Comparison of ENCODE assay signal across 8 cellular contexts in the genomic region with DNA sequence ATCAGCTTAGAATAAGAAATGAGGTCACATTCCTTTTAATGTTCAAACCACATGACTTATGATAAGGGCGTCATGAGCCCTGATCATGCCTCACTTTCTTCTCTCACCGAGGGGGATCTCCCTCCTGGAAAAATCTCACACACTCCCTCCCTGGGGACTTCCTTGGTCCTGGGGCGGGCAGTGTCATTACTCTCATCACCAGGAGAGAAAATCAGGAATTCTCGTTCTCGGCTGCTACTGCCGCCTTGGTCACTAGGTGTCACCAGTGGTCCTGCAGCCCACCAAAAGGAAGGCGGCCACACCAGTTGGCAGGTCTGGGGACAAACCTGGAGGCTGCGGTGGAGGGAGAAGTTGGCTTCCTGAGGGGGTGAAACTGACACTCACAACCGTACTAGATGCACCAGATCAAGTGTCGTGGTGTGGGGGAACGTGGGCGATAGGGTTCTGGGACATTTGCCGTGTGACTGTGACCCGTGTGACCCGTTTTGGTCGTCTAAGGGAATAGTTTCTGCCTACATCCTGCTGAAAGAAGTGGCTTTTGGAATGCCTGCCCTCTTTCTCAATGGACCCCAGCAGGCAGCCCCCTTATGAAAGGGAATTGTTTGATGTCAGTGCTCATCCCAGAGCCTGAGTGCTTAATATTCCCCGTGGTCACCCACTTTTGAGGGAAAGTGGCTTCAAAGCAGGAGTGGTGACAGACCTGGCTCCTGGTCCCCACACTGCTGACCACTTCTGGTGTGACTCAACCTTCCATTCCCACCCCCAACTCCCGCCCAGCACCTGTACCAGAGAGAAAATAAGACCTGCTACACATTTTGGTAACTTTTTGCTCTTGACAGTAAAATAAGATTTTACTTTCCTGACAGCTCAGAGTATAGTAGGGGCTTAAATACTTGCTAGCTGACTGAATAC.
DNase-seq lines count a peak whose midpoint lies in the region; ATAC-seq lines count a peak whose summit lies in the region.

No MANE protein-coding gene starts in this region.

- DNase-seq in Ammon's horn (ENCODE audit: low spot score): peak; percentile 90
- DNase-seq in NCI-H446 treated with DMSO at 0.1 percent for 48 hours (lab: John Stamatoyannopoulos, UW): peak; percentile 54
- DNase-seq in activated CD8-positive, alpha-beta memory T cell treated with anti-CD3 and anti-CD28 coated beads for 48 hours (ENCODE audit: low read depth in 2 of 3, low spot score in 2 of 3): peak; percentile 23 to 36 (median 26)
- DNase-seq in epidermal melanocyte (ENCODE audit: insufficient read length, low spot score): peak; percentile 48
- DNase-seq in midbrain (lab: John Stamatoyannopoulos, UW): peak; percentile 78

- H3K4me1 Mint-ChIP-seq in stimulated activated naive CD8-positive, alpha-beta T cell treated with anti-CD3 and anti-CD28 coated beads, Interleukin-15, Interleukin-2, amounts not matched to agents 100 ng/mL and 50 ng/mL, for 24 hours (ENCODE audit: low read depth): peaks cover 15% of the 10 kb centered on the region

- H3K27me3 Mint-ChIP-seq in stimulated activated naive CD8-positive, alpha-beta T cell treated with anti-CD3 and anti-CD28 coated beads, Interleukin-15, Interleukin-2, amounts not matched to agents 100 ng/mL and 50 ng/mL, for 24 hours: peaks cover 4% of the 10 kb centered on the region

- ATAC-seq in GM18907 (IDR thresholded peaks at IDR 0.05; ENCODE audit: unreplicated experiment) (peak; percentile 87), HG03103 (IDR thresholded peaks at IDR 0.05; ENCODE audit: low read depth, unreplicated experiment) (peak; percentile 87)

- H3K9me3 Mint-ChIP-seq in stimulated activated naive CD8-positive, alpha-beta T cell treated with anti-CD3 and anti-CD28 coated beads, Interleukin-15, Interleukin-2, amounts not matched to agents 100 ng/mL and 50 ng/mL, for 24 hours: no peaks in the 10 kb centered on the region

- peak overlapping the region; percentile 37 for H3K4me3 Mint-ChIP-seq in stimulated activated naive CD8-positive, alpha-beta T cell treated with anti-CD3 and anti-CD28 coated beads, Interleukin-15, Interleukin-2, amounts not matched to agents 100 ng/mL and 50 ng/mL, for 24 hours

- H3K27ac Mint-ChIP-seq in stimulated activated naive CD8-positive, alpha-beta T cell treated with anti-CD3 and anti-CD28 coated beads, Interleukin-15, Interleukin-2, amounts not matched to agents 100 ng/mL and 50 ng/mL, for 24 hours: no peak overlapping the region

- no peaks in the 10 kb centered on the region for H3K36me3 Mint-ChIP-seq in stimulated activated naive CD8-positive, alpha-beta T cell treated with anti-CD3 and anti-CD28 coated beads, Interleukin-15, Interleukin-2, amounts not matched to agents 100 ng/mL and 50 ng/mL, for 24 hours (ENCODE audit: low read depth)

Comparison
In these comparisons a context has a peak if more than half of its experiments do, and no peak if none do; other contexts are left out.
1. Peak in every context shown above with its lines: DNase-seq and ATAC-seq.
2. DNase-seq: peak in every context shown above with its lines; median percentile 90 in Ammon's horn; 78 in midbrain; 54 in NCI-H446 treated with DMSO at 0.1 percent for 48 hours; 48 in epidermal melanocyte; 26 in activated CD8-positive, alpha-beta memory T cell treated with anti-CD3 and anti-CD28 coated beads for 48 hours.